18 cellular contexts compared by ENCODE assay signal in the genomic region with DNA sequence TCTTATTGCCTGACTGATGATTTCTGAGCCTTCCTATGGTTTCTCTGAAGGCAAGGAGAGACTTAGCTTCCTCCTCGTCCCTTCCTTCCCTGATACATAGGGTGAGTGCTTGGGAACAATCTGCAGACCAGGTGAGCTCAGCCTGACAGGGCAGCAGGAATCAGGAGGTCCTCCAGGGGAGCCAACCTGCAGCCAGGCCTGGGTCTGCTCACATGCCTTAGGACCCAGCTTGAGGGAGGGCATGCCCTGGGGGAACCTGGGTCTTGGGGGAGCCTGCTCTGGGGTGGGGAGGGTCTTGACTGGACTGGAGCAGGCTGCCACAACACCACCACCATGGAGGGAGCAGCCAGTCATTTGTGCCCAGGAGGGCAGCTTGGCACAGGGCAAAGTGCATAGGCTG. TPM values are rescaled to one million over a fixed set of nuclear protein-coding genes. Genes with fewer than 3 reads are reported as not detected.
A peak's percentile ranks its signal among the peaks of the same experiment; 100 is the strongest.
DNase-seq lines count a peak whose midpoint lies in the region; ATAC-seq and TF ChIP-seq lines count a peak whose summit lies in the region.
"Had no signal": no experiment of that assay in that cellular context is flagged by ENCODE, and none has a peak within 500 bp of the region (broad histone marks: within the 10 kb centered on the region; RNA-seq: fewer than 3 reads in every experiment).

No MANE protein-coding gene starts in this region.

- H3K27ac Mint-ChIP-seq in dendritic cell treated with granulocyte-macrophage colony-stimulating factor and Interleukin-4, amounts not matched to agents 40 ng/mL and 50 ng/mL, for 4 days = peak overlapping the region; percentile 65
- H3K27ac Mint-ChIP-seq in osteocyte (ENCODE audit: unreplicated experiment) = no peak overlapping the region
- H3K27ac Mint-ChIP-seq in activated naive CD8-positive, alpha-beta T cell treated with anti-CD3 and anti-CD28 coated beads, Interleukin-2, amount 50 U/mL, for 24 hours = no peak overlapping the region
- H3K27ac Mint-ChIP-seq in activated CD4-positive, alpha-beta memory T cell treated with anti-CD3 and anti-CD28 coated beads, Interleukin-2, amount 10 ng/mL, durations not matched to agents 7 days and 5 days = no peak overlapping the region
- H3K27ac Mint-ChIP-seq: CD8-positive, alpha-beta T cell had no signal

- no peak for ATAC-seq in Right ventricle myocardium inferior
- ATAC-seq in activated naive CD8-positive, alpha-beta T cell treated with anti-CD3 and anti-CD28 coated beads, Interleukin-2, amount 50 U/mL, for 24 hours = no peak
- ATAC-seq: A549; CD8-positive, alpha-beta T cell had no signal

- H3K4me3 ChIP-seq in right atrium auricular region = no peak overlapping the region
- H3K4me3 ChIP-seq: A549; BLaER1 treated with 17β-estradiol and CSF1 and Interleukin-3, amounts not matched to agents 10 nM and 100 nM had no signal

- H3K27me3 Mint-ChIP-seq in dendritic cell treated with granulocyte-macrophage colony-stimulating factor and Interleukin-4, amounts not matched to agents 40 ng/mL and 50 ng/mL, for 4 days = no peaks in the 10 kb centered on the region
- H3K27me3 Mint-ChIP-seq in osteocyte (ENCODE audit: unreplicated experiment) = no peaks in the 10 kb centered on the region
- H3K27me3 Mint-ChIP-seq in activated naive CD8-positive, alpha-beta T cell treated with anti-CD3 and anti-CD28 coated beads, Interleukin-2, amount 50 U/mL, for 24 hours = no peaks in the 10 kb centered on the region
- no peaks in the 10 kb centered on the region for H3K27me3 Mint-ChIP-seq in activated CD4-positive, alpha-beta memory T cell treated with anti-CD3 and anti-CD28 coated beads, Interleukin-2, amount 10 ng/mL, durations not matched to agents 7 days and 5 days

- no peak overlapping the region for H3K4me3 Mint-ChIP-seq in dendritic cell treated with granulocyte-macrophage colony-stimulating factor and Interleukin-4, amounts not matched to agents 40 ng/mL and 50 ng/mL, for 4 days
- H3K4me3 Mint-ChIP-seq in osteocyte (ENCODE audit: unreplicated experiment) = no peak overlapping the region
- H3K4me3 Mint-ChIP-seq in activated naive CD8-positive, alpha-beta T cell treated with anti-CD3 and anti-CD28 coated beads, Interleukin-2, amount 50 U/mL, for 24 hours = no peak overlapping the region
- no peak overlapping the region for H3K4me3 Mint-ChIP-seq in activated CD4-positive, alpha-beta memory T cell treated with anti-CD3 and anti-CD28 coated beads, Interleukin-2, amount 10 ng/mL, durations not matched to agents 7 days and 5 days
- H3K4me3 Mint-ChIP-seq: CD8-positive, alpha-beta T cell had no signal

- CTCF ChIA-PET in activated CD4-positive, alpha-beta memory T cell treated with anti-CD3 and anti-CD28 coated beads, Interleukin-2, amount 10 ng/mL, durations not matched to agents 7 days and 5 days (lab: Charles Lee) = no interaction called here

- no peaks in the 10 kb centered on the region for H3K27me3 ChIP-seq in right atrium auricular region
- H3K27me3 ChIP-seq: BLaER1 treated with 17β-estradiol and CSF1 and Interleukin-3, amounts not matched to agents 10 nM and 100 nM had no signal

- no peaks in the 10 kb centered on the region for H3K36me3 ChIP-seq in right atrium auricular region

- POLR2A ChIA-PET in activated CD4-positive, alpha-beta memory T cell treated with anti-CD3 and anti-CD28 coated beads, Interleukin-2, amount 10 ng/mL, durations not matched to agents 7 days and 5 days (lab: Charles Lee) = no interaction called here

- peaks cover 37% of the 10 kb centered on the region for H3K4me1 Mint-ChIP-seq in dendritic cell treated with granulocyte-macrophage colony-stimulating factor and Interleukin-4, amounts not matched to agents 40 ng/mL and 50 ng/mL, for 4 days (ENCODE audit: low read depth)
- no peaks in the 10 kb centered on the region for H3K4me1 Mint-ChIP-seq in osteocyte (ENCODE audit: unreplicated experiment)
- H3K4me1 Mint-ChIP-seq in activated naive CD8-positive, alpha-beta T cell treated with anti-CD3 and anti-CD28 coated beads, Interleukin-2, amount 50 U/mL, for 24 hours = no peaks in the 10 kb centered on the region
- H3K4me1 Mint-ChIP-seq in activated CD4-positive, alpha-beta memory T cell treated with anti-CD3 and anti-CD28 coated beads, Interleukin-2, amount 10 ng/mL, durations not matched to agents 7 days and 5 days = no peaks in the 10 kb centered on the region

- no peak overlapping the region for H3K27ac ChIP-seq in right atrium auricular region
- H3K27ac ChIP-seq: 22Rv1; A549; BLaER1 treated with 17β-estradiol and CSF1 and Interleukin-3, amounts not matched to agents 10 nM and 100 nM; HL-60 had no signal

- peaks cover 99% of the 10 kb centered on the region for H3K36me3 Mint-ChIP-seq in dendritic cell treated with granulocyte-macrophage colony-stimulating factor and Interleukin-4, amounts not matched to agents 40 ng/mL and 50 ng/mL, for 4 days (ENCODE audit: low read depth)
- H3K36me3 Mint-ChIP-seq in osteocyte (ENCODE audit: unreplicated experiment) = no peaks in the 10 kb centered on the region
- H3K36me3 Mint-ChIP-seq in activated naive CD8-positive, alpha-beta T cell treated with anti-CD3 and anti-CD28 coated beads, Interleukin-2, amount 50 U/mL, for 24 hours (ENCODE audit: low read depth) = no peaks in the 10 kb centered on the region
- no peaks in the 10 kb centered on the region for H3K36me3 Mint-ChIP-seq in activated CD4-positive, alpha-beta memory T cell treated with anti-CD3 and anti-CD28 coated beads, Interleukin-2, amount 10 ng/mL, durations not matched to agents 7 days and 5 days (ENCODE audit: low read depth)
- H3K36me3 Mint-ChIP-seq: CD8-positive, alpha-beta T cell had no signal

- DNase-seq in right atrium auricular region (ENCODE audit: low spot score) (peak; percentile 47), Right ventricle myocardium inferior (ENCODE audit: missing footprints) (no peak), osteocyte (ENCODE audit: extremely low spot score, unreplicated experiment) (peak; percentile 74), NCI-H1694 (lab: John Stamatoyannopoulos, UW) (no peak)
- no peak for DNase-seq in activated naive CD8-positive, alpha-beta T cell treated with anti-CD3 and anti-CD28 coated beads, Interleukin-2, amount 50 U/mL, for 24 hours
- DNase-seq in activated CD4-positive, alpha-beta memory T cell treated with anti-CD3 and anti-CD28 coated beads, Interleukin-2, amount 10 ng/mL, durations not matched to agents 7 days and 5 days = no peak
- DNase-seq: AML-193; Calu3; CD8-positive, alpha-beta T cell; DMS79 treated with DMSO at 0.1 percent for 48 hours; GF-D8; HCEC 1CT had no signal

- H3K9me3 ChIP-seq in right atrium auricular region = no peaks in the 10 kb centered on the region
- H3K9me3 ChIP-seq: A549; BLaER1 treated with 17β-estradiol and CSF1 and Interleukin-3, amounts not matched to agents 10 nM and 100 nM had no signal

- no peaks in the 10 kb centered on the region for H3K4me1 ChIP-seq in right atrium auricular region
- H3K4me1 ChIP-seq: A549; BLaER1 treated with 17β-estradiol and CSF1 and Interleukin-3, amounts not matched to agents 10 nM and 100 nM had no signal

- TF ChIP-seq CTCF in right atrium auricular region (IDR thresholded peaks at IDR 0.05) (no peak), osteocyte (IDR thresholded peaks at IDR 0.05) (no peak)

- no peaks in the 10 kb centered on the region for H3K9me3 Mint-ChIP-seq in dendritic cell treated with granulocyte-macrophage colony-stimulating factor and Interleukin-4, amounts not matched to agents 40 ng/mL and 50 ng/mL, for 4 days
- H3K9me3 Mint-ChIP-seq in osteocyte (ENCODE audit: unreplicated experiment) = no peaks in the 10 kb centered on the region
- no peaks in the 10 kb centered on the region for H3K9me3 Mint-ChIP-seq in activated naive CD8-positive, alpha-beta T cell treated with anti-CD3 and anti-CD28 coated beads, Interleukin-2, amount 50 U/mL, for 24 hours
- no peaks in the 10 kb centered on the region for H3K9me3 Mint-ChIP-seq in activated CD4-positive, alpha-beta memory T cell treated with anti-CD3 and anti-CD28 coated beads, Interleukin-2, amount 10 ng/mL, durations not matched to agents 7 days and 5 days
- H3K9me3 Mint-ChIP-seq: CD8-positive, alpha-beta T cell had no signal

- intact Hi-C loops in Right ventricle myocardium inferior (cut with DNase I) = no loop called here
- intact Hi-C loops in dendritic cell treated with granulocyte-macrophage colony-stimulating factor and Interleukin-4, amounts not matched to agents 40 ng/mL and 50 ng/mL, for 4 days (cut with micrococcal nuclease) = no loop called here

RNA-seq across cellular contexts. Expression of gene LRRC18, which starts 57.7 kb away (rescaled TPM):
- not detected for total RNA-seq in right atrium auricular region
- total RNA-seq in Right ventricle myocardium inferior = not detected
- total RNA-seq in osteocyte = not detected in 2 replicates
- not detected for total RNA-seq in activated CD4-positive, alpha-beta memory T cell treated with anti-CD3 and anti-CD28 coated beads, Interleukin-2, amount 10 ng/mL, durations not matched to agents 7 days and 5 days
- total RNA-seq: Calu3; CD8-positive, alpha-beta T cell; H1 had no signal

Comparison
In these comparisons a context has a peak if more than half of its experiments do, and no peak if none do; other contexts are left out.
1. DNase-seq: peak in right atrium auricular region (single experiment) and osteocyte (single experiment); none in Right ventricle myocardium inferior (single experiment), activated naive CD8-positive, alpha-beta T cell treated with anti-CD3 and anti-CD28 coated beads, Interleukin-2, amount 50 U/mL, for 24 hours (single experiment), activated CD4-positive, alpha-beta memory T cell treated with anti-CD3 and anti-CD28 coated beads, Interleukin-2, amount 10 ng/mL, durations not matched to agents 7 days and 5 days (single experiment) and NCI-H1694 (single experiment).